ENCODE assay signal across 11 cellular contexts in genomic region chr15:31340047-31340446, GRCh38. TPM values are rescaled to one million over a fixed set of nuclear protein-coding genes. Genes with fewer than 3 reads are reported as not detected.
DNase-seq lines count a peak whose midpoint lies in the region; ATAC-seq lines count a peak whose summit lies in the region.
"Had no signal": no experiment of that assay in that cellular context is flagged by ENCODE, and none has a peak within 500 bp of the region (broad histone marks: within the 10 kb centered on the region; RNA-seq: fewer than 3 reads in every experiment).

No MANE protein-coding gene starts in this region.

- no peak for DNase-seq in activated CD4-positive, alpha-beta T cell treated with anti-CD3 and anti-CD28 coated beads, Interleukin-2, amount 10 ng/mL, durations not matched to agents 7 days and 5 days
- no peak for DNase-seq in activated CD4-positive, alpha-beta T cell treated with anti-CD3 and anti-CD28 coated beads, Interleukin-2, amount 50 U/mL, for 4 hours
- no peak for DNase-seq in activated naive CD4-positive, alpha-beta T cell treated with anti-CD3 and anti-CD28 coated beads, Interleukin-2, amount 50 U/mL, for 72 hours (ENCODE audit: low spot score in 2 of 2)
- DNase-seq in myocyte (ENCODE audit: low read depth) (peak; percentile 36), DMS153 (lab: John Stamatoyannopoulos, UW) (no peak), cerebellar nuclear complex (lab: John Stamatoyannopoulos, UW) (no peak), RKO (ENCODE audit: low spot score) (no peak)
- DNase-seq: head of caudate nucleus, NCI-H1930 had no signal

- H3K4me1 ChIP-seq in thymus (ENCODE audit: control insufficient read depth, insufficient read depth, low read length) = peaks cover 94% of the 10 kb centered on the region

- H3K36me3 ChIP-seq in thymus (ENCODE audit: control insufficient read depth, insufficient read depth) = peaks cover 46% of the 10 kb centered on the region

- 86% methylated on average over 5 of the region's 5 CpGs for WGBS in thymus

- no peaks in the 10 kb centered on the region for H3K9me3 ChIP-seq in thymus (ENCODE audit: control insufficient read depth)

- CTCF ChIA-PET in activated CD4-positive, alpha-beta T cell treated with anti-CD3 and anti-CD28 coated beads, Interleukin-2, amount 10 ng/mL, durations not matched to agents 7 days and 5 days (lab: Charles Lee) = interaction anchor here (1.0 to 1.3 kb wide), 2 partner anchors 26 to 125 kb away, joined by 3 to 4 read pairs; no protein-coding TSS in a partner anchor

- peaks cover 43% of the 10 kb centered on the region for H3K36me3 Mint-ChIP-seq in activated CD4-positive, alpha-beta T cell treated with anti-CD3 and anti-CD28 coated beads, Interleukin-2, amount 10 ng/mL, durations not matched to agents 7 days and 5 days (ENCODE audit: low read depth)
- H3K36me3 Mint-ChIP-seq in activated naive CD4-positive, alpha-beta T cell treated with anti-CD3 and anti-CD28 coated beads, Interleukin-2, amount 50 U/mL, for 72 hours = peaks cover 0 to 9% of the 10 kb centered on the region in 2 donors

- H3K9me3 Mint-ChIP-seq in activated CD4-positive, alpha-beta T cell treated with anti-CD3 and anti-CD28 coated beads, Interleukin-2, amount 10 ng/mL, durations not matched to agents 7 days and 5 days = no peaks in the 10 kb centered on the region
- H3K9me3 Mint-ChIP-seq in activated naive CD4-positive, alpha-beta T cell treated with anti-CD3 and anti-CD28 coated beads, Interleukin-2, amount 50 U/mL, for 72 hours = no peaks in the 10 kb centered on the region
- H3K9me3 Mint-ChIP-seq: nephron had no signal

- ATAC-seq in activated naive CD4-positive, alpha-beta T cell treated with anti-CD3 and anti-CD28 coated beads, Interleukin-2, amount 50 U/mL, for 72 hours = no peak

- H3K4me3 ChIP-seq in thymus (ENCODE audit: low read length) = no peak overlapping the region

- H3K27me3 Mint-ChIP-seq in activated CD4-positive, alpha-beta T cell treated with anti-CD3 and anti-CD28 coated beads, Interleukin-2, amount 10 ng/mL, durations not matched to agents 7 days and 5 days = no peaks in the 10 kb centered on the region

- POLR2A ChIA-PET in activated CD4-positive, alpha-beta T cell treated with anti-CD3 and anti-CD28 coated beads, Interleukin-2, amount 10 ng/mL, durations not matched to agents 7 days and 5 days (lab: Charles Lee) = no interaction called here

- no peaks in the 10 kb centered on the region for H3K27me3 ChIP-seq in thymus (ENCODE audit: control insufficient read depth, insufficient read depth)

- peak overlapping the region; percentile 76 for H3K27ac ChIP-seq in thymus (ENCODE audit: low read depth)

- H3K27ac Mint-ChIP-seq in activated CD4-positive, alpha-beta T cell treated with anti-CD3 and anti-CD28 coated beads, Interleukin-2, amount 10 ng/mL, durations not matched to agents 7 days and 5 days = peak overlapping the region; percentile 87
- H3K27ac Mint-ChIP-seq in activated naive CD4-positive, alpha-beta T cell treated with anti-CD3 and anti-CD28 coated beads, Interleukin-2, amount 50 U/mL, for 72 hours = peak overlapping the region; percentile 72 to 82

- H3K4me1 Mint-ChIP-seq in activated CD4-positive, alpha-beta T cell treated with anti-CD3 and anti-CD28 coated beads, Interleukin-2, amount 10 ng/mL, durations not matched to agents 7 days and 5 days = peaks cover 100% of the 10 kb centered on the region

- peak overlapping the region; percentile 7 for H3K4me3 Mint-ChIP-seq in activated CD4-positive, alpha-beta T cell treated with anti-CD3 and anti-CD28 coated beads, Interleukin-2, amount 10 ng/mL, durations not matched to agents 7 days and 5 days
- H3K4me3 Mint-ChIP-seq: nephron had no signal

RNA-seq across cellular contexts. Expression of gene KLF13, which starts 13.4 kb away (rescaled TPM):
- 100 to 1,000 TPM; 235 to 264 TPM for total RNA-seq in activated CD4-positive, alpha-beta T cell treated with anti-CD3 and anti-CD28 coated beads, Interleukin-2, amount 10 ng/mL, durations not matched to agents 7 days and 5 days
- 100 to 1,000 TPM; 124 to 161 TPM for total RNA-seq in activated naive CD4-positive, alpha-beta T cell treated with anti-CD3 and anti-CD28 coated beads, Interleukin-2, amount 50 U/mL, for 72 hours
- 51.9 and 61.2 TPM in 2 replicates for total RNA-seq in myocyte
- polyA plus RNA-seq in myocyte (2012) = 28.0 TPM
- polyA plus RNA-seq in thymus = 107 TPM
